Comparison of ENCODE assay signal across 29 cellular contexts in genomic region chr5:2249442-2249841, GRCh38.
"Had no signal": no experiment of that assay in that cellular context is flagged by ENCODE, and none has a peak within 500 bp of the region (broad histone marks: within the 10 kb centered on the region; RNA-seq: fewer than 3 reads in every experiment).

No MANE protein-coding gene starts in this region.

- H3K27me3 Mint-ChIP-seq: stimulated activated naive B cell treated with anti-CD40 and anti-IgM and Interleukin-4, amounts not matched to agents 10 μg/mL and 1 μg/mL and 100 μg/mL, for 72 hours had no signal

- H3K36me3 Mint-ChIP-seq: naive thymus-derived CD4-positive, alpha-beta T cell; natural killer cell; neural progenitor cell; stimulated activated naive B cell treated with anti-CD40 and anti-IgM and Interleukin-4, amounts not matched to agents 10 μg/mL and 1 μg/mL and 100 μg/mL, for 72 hours had no signal

- H3K9me3 ChIP-seq: neutrophil, pancreas, prostate gland, thoracic aorta, thyroid gland, upper lobe of left lung had no signal

- H3K4me2 ChIP-seq: neural progenitor cell, smooth muscle cell had no signal

- H3K27ac ChIP-seq: neural progenitor cell, neutrophil, pancreas, prostate gland, skin epidermis, spleen, stomach, thoracic aorta, thyroid gland, tibial nerve, upper lobe of left lung, uterus had no signal

- ATAC-seq: naive thymus-derived CD4-positive, alpha-beta T cell; natural killer cell; pancreas; right cardiac atrium; sciatic nerve; stimulated activated naive B cell treated with anti-CD40 and anti-IgM and Interleukin-4, amounts not matched to agents 10 μg/mL and 1 μg/mL and 100 μg/mL, for 72 hours had no signal

- DNase-seq: naive thymus-derived CD4-positive, alpha-beta T cell; natural killer cell; nucleus accumbens; pancreas; retina; right cardiac atrium; spleen; stimulated activated CD4-positive, alpha-beta T cell treated with anti-CD3 and anti-CD28 coated beads, Interleukin-12 subunit alpha, Interleukin-12 subunit beta, amount 100 ng/mL, for 4 hours; stimulated activated CD4-positive, alpha-beta T cell treated with anti-CD3 and anti-CD28 coated beads, Interleukin-1b, Interleukin-23, amount 100 ng/mL, for 48 hours; stimulated activated CD4-positive, alpha-beta T cell treated with anti-CD3 and anti-CD28 coated beads, Interleukin-4, amount 100 ng/mL, for 1 hour; stimulated activated CD4-positive, alpha-beta T cell treated with anti-CD3 and anti-CD28 coated beads, Interleukin-4, amount 100 ng/mL, for 4 hours; stimulated activated CD8-positive, alpha-beta memory T cell treated with anti-CD3 and anti-CD28 coated beads, Interleukin-4, amount 100 ng/mL, for 48 hours; stimulated activated naive B cell treated with anti-CD40 and anti-IgM and Interleukin-4, amounts not matched to agents 10 μg/mL and 1 μg/mL and 100 μg/mL, for 72 hours; stimulated activated naive CD4-positive, alpha-beta T cell treated with Interleukin-2 at 50 U/mL for 16 hours; stomach; thyroid gland; trophoblast cell; upper lobe of left lung; uterus had no signal

- H3K36me3 ChIP-seq: neural progenitor cell, neutrophil, pancreas, prostate gland, spleen, stomach, thoracic aorta, thyroid gland, tibial nerve, upper lobe of left lung, uterus had no signal

- H3K27ac Mint-ChIP-seq: naive thymus-derived CD4-positive, alpha-beta T cell; natural killer cell; nephron; stimulated activated naive B cell treated with anti-CD40 and anti-IgM and Interleukin-4, amounts not matched to agents 10 μg/mL and 1 μg/mL and 100 μg/mL, for 72 hours; stimulated activated naive CD8-positive, alpha-beta T cell treated with anti-CD3 and anti-CD28 coated beads, Interleukin-15, Interleukin-2, amounts not matched to agents 100 ng/mL and 50 ng/mL, for 24 hours had no signal

- H3K4me1 Mint-ChIP-seq: natural killer cell; stimulated activated naive B cell treated with anti-CD40 and anti-IgM and Interleukin-4, amounts not matched to agents 10 μg/mL and 1 μg/mL and 100 μg/mL, for 72 hours had no signal

- H3K9ac ChIP-seq: neural progenitor cell had no signal

- H3K4me1 ChIP-seq: neural progenitor cell, pancreas, prostate gland, spleen, stomach, thyroid gland, tibial nerve, upper lobe of left lung, uterus had no signal

- H3K4me3 ChIP-seq: neural progenitor cell, pancreas, prostate gland, skin epidermis, smooth muscle cell, spleen, stomach, thoracic aorta, thyroid gland, tibial nerve, upper lobe of left lung, uterus had no signal

- H3K27me3 ChIP-seq: neural progenitor cell, neutrophil, pancreas, spleen, thyroid gland, tibial nerve, upper lobe of left lung, uterus had no signal

- H3K4me3 Mint-ChIP-seq: naive thymus-derived CD4-positive, alpha-beta T cell; natural killer cell; nephron; neural progenitor cell; stimulated activated naive B cell treated with anti-CD40 and anti-IgM and Interleukin-4, amounts not matched to agents 10 μg/mL and 1 μg/mL and 100 μg/mL, for 72 hours; stimulated activated naive CD8-positive, alpha-beta T cell treated with anti-CD3 and anti-CD28 coated beads, Interleukin-15, Interleukin-2, amounts not matched to agents 100 ng/mL and 50 ng/mL, for 24 hours had no signal
